Comparison of ENCODE assay signal across 30 cellular contexts in genomic region chr2:220334210-220334609, GRCh38.
DNase-seq lines count a peak whose midpoint lies in the region; ATAC-seq, FAIRE-seq and TF ChIP-seq lines count a peak whose summit lies in the region.
"Had no signal": no experiment of that assay in that cellular context is flagged by ENCODE, and none has a peak within 500 bp of the region (broad histone marks: within the 10 kb centered on the region; RNA-seq: fewer than 3 reads in every experiment).

No MANE protein-coding gene starts in this region.

- peak overlapping the region in 2 of 3 experiments; percentile 49 to 56; a peak in 2 of 7 replicates for H3K27ac Mint-ChIP-seq in H9
- H3K27ac Mint-ChIP-seq: activated B cell treated with CpG ODN at 0.5 μM for 24 hours; activated CD8-positive, alpha-beta T cell treated with anti-CD3 and anti-CD28 coated beads for 36 hours; GM23338; progenitor cell of endocrine pancreas; T-helper 2 cell treated with Interferon-gamma antibody and Interleukin-4, amounts not matched to agents 5 μg/mL and 100 μg/mL, for 36 hours had no signal

- H3K4me1 Mint-ChIP-seq in H9: peaks cover 0 to 2% of the 10 kb centered on the region in 2 experiments; a peak in 1 of 4 replicates
- H3K4me1 Mint-ChIP-seq: activated B cell treated with CpG ODN at 0.5 μM for 24 hours, GM23338 had no signal

- H2BK120ac ChIP-seq in H9 (ENCODE audit: low read depth, low read length, poor library complexity, severe bottlenecking): no peak overlapping the region

- no peak for ATAC-seq in left lung
- no peak for ATAC-seq in GM19397 (IDR thresholded peaks at IDR 0.05; ENCODE audit: unreplicated experiment)
- ATAC-seq: activated CD8-positive, alpha-beta T cell treated with anti-CD3 and anti-CD28 coated beads for 36 hours; GM23338; left lobe of liver; SK-N-SH treated with all-trans-retinoic acid at 6 μM for 48 hours; stimulated activated naive CD8-positive, alpha-beta T cell treated with anti-CD3 and anti-CD28 coated beads, Interleukin-15, Interleukin-2, amounts not matched to agents 100 U/mL and 50 U/mL, for 24 hours had no signal

- no peak overlapping the region for H3K4me3 ChIP-seq in astrocyte of the spinal cord (ENCODE audit: low read depth, low read length)
- H3K4me3 ChIP-seq in keratinocyte (ENCODE audit: control insufficient read depth in 2 of 3, extremely low read depth in 1 of 3, insufficient read depth in 2 of 3, low read depth in 1 of 3, low read length in 3 of 3): no peak overlapping the region
- H3K4me3 ChIP-seq in left lung: no peak overlapping the region
- no peak overlapping the region for H3K4me3 ChIP-seq in uterus
- H3K4me3 ChIP-seq: GM23338, skin epidermis, upper lobe of left lung had no signal

- H3K14ac ChIP-seq in H9 (ENCODE audit: insufficient read depth, low read length): no peak overlapping the region

- in situ Hi-C loops in astrocyte of the spinal cord (cut with HindIII; ENCODE audit: low sequenced_read_pairs): no loop called here

- no peak overlapping the region for H4K91ac ChIP-seq in H9 (ENCODE audit: insufficient read length, low read depth, low read length)

- TF ChIP-seq CTCF in H9 (conservative IDR thresholded peaks at IDR 0.05) (no peak), astrocyte of the spinal cord (IDR thresholded peaks at IDR 0.05; ENCODE audit: low read depth, low read length) (no peak), keratinocyte (optimal IDR thresholded peaks at IDR 0.05 in 1 of 3, IDR thresholded peaks at IDR 0.05 in 1 of 3, conservative IDR thresholded peaks at IDR 0.05 in 1 of 3; ENCODE audit: extremely low read depth in 1 of 3, insufficient read depth in 2 of 3, low read length in 3 of 3) (no peak), left lung (IDR thresholded peaks at IDR 0.05) (no peak), uterus (IDR thresholded peaks at IDR 0.05) (no peak)

- H2BK5ac ChIP-seq in H9 (ENCODE audit: insufficient read length, low read length): no peak overlapping the region

- H3K4me3 Mint-ChIP-seq in H9: no peak overlapping the region
- H3K4me3 Mint-ChIP-seq: activated B cell treated with CpG ODN at 0.5 μM for 24 hours; activated CD8-positive, alpha-beta T cell treated with anti-CD3 and anti-CD28 coated beads for 36 hours; GM23338; T-helper 2 cell treated with Interferon-gamma antibody and Interleukin-4, amounts not matched to agents 5 μg/mL and 100 μg/mL, for 36 hours had no signal

- DNase-seq in A172 (ENCODE audit: low spot score): peak; percentile 85
- no peak for DNase-seq in H9
- DNase-seq in astrocyte of the spinal cord (ENCODE audit: low read depth, low spot score): peak; percentile 75
- DNase-seq in keratinocyte (ENCODE audit: low read depth, low spot score): peak; percentile 1
- DNase-seq in left lung: no peak
- DNase-seq in uterus: no peak
- DNase-seq in amniotic stem cell (lab: John Stamatoyannopoulos, UW): no peak
- DNase-seq: ACHN; activated B cell treated with CpG ODN at 0.5 μM for 24 hours; activated CD8-positive, alpha-beta T cell treated with anti-CD3 and anti-CD28 coated beads for 36 hours; C1 segment of cervical spinal cord; erythroblast; glutamatergic neuron; midbrain; NCI-H1092; NCI-H2081; stimulated activated CD4-positive, alpha-beta T cell treated with anti-CD3 and anti-CD28 coated beads, Interleukin-2, amount 100 ng/mL, for 48 hours; stimulated activated naive CD8-positive, alpha-beta T cell treated with anti-CD3 and anti-CD28 coated beads, Interleukin-15, Interleukin-2, amounts not matched to agents 100 U/mL and 50 U/mL, for 24 hours; upper lobe of left lung had no signal

- H3T11ph ChIP-seq in H9 (ENCODE audit: low read length): no peak overlapping the region

- H3K9ac ChIP-seq in H9 (ENCODE audit: extremely low read depth, insufficient read length, low read length) (no peak overlapping the region), keratinocyte (ENCODE audit: control insufficient read depth, extremely low read depth, insufficient read depth, low read length) (no peak overlapping the region)
- H3K9ac ChIP-seq: KMS-11 had no signal

- H3K23me2 ChIP-seq in H9 (ENCODE audit: insufficient read length, low read depth, low read length, poor library complexity, severe bottlenecking): no peaks in the 10 kb centered on the region

- no peaks in the 10 kb centered on the region; the same call in 1 of the 2 replicates for H3K27me3 Mint-ChIP-seq in H9 (ENCODE audit: low read depth)
- H3K27me3 Mint-ChIP-seq: activated B cell treated with CpG ODN at 0.5 μM for 24 hours; activated CD8-positive, alpha-beta T cell treated with anti-CD3 and anti-CD28 coated beads for 36 hours; progenitor cell of endocrine pancreas had no signal

- H3K56ac ChIP-seq in H9 (ENCODE audit: insufficient read length, low read depth, low read length): no peak overlapping the region

- no peak overlapping the region for H2BK20ac ChIP-seq in H9 (ENCODE audit: low read depth, low read length, poor library complexity, severe bottlenecking)

- no peak overlapping the region for H4K8ac ChIP-seq in H9 (replicated peaks; ENCODE audit: insufficient read length, low read depth, low read length)

- intact Hi-C loops in left lung (cut with DNase I): no loop called here
- intact Hi-C loops in uterus (cut with DNase I; ENCODE audit: low total_unique reads): no loop called here

- H3K36me3 ChIP-seq in keratinocyte (ENCODE audit: control insufficient read depth in 2 of 2, extremely low read depth in 1 of 2, insufficient read depth in 2 of 2, low read length in 2 of 2) (no peaks in the 10 kb centered on the region), left lung (no peaks in the 10 kb centered on the region), uterus (no peaks in the 10 kb centered on the region)
- H3K36me3 ChIP-seq: upper lobe of left lung had no signal

- H3K4me1 ChIP-seq in H9 (ENCODE audit: insufficient read depth, low read length) (no peaks in the 10 kb centered on the region), keratinocyte (ENCODE audit: control insufficient read depth, extremely low read depth, insufficient read depth, low read length) (peaks cover 12% of the 10 kb centered on the region), left lung (no peaks in the 10 kb centered on the region), uterus (no peaks in the 10 kb centered on the region)
- H3K4me1 ChIP-seq: upper lobe of left lung had no signal

- H2AFZ ChIP-seq in H9 (ENCODE audit: low read length) (no peak overlapping the region), keratinocyte (ENCODE audit: control insufficient read depth, low read length) (no peak overlapping the region)
- H2AFZ ChIP-seq: GM23338 had no signal

- H3K9me3 ChIP-seq in H9 (ENCODE audit: control insufficient read depth, low read depth, low read length) (no peaks in the 10 kb centered on the region), keratinocyte (ENCODE audit: control insufficient read depth, low read depth, low read length) (no peaks in the 10 kb centered on the region), left lung (peaks cover 0 to 31% of the 10 kb centered on the region in 2 donors), uterus (no peaks in the 10 kb centered on the region)

- H3K4me2 ChIP-seq in H9 (ENCODE audit: insufficient read depth, insufficient read length, low read length) (no peak overlapping the region), keratinocyte (ENCODE audit: control insufficient read depth, extremely low read depth, insufficient read depth, low read depth, low read length) (no peak overlapping the region)
- H3K4me2 ChIP-seq: GM23338, KMS-11 had no signal

- peaks cover 0 to 13% of the 10 kb centered on the region in 2 experiments; a peak in 4 of 5 replicates for H3K9me3 Mint-ChIP-seq in H9

- peaks cover 2 to 15% (median 4%) of the 10 kb centered on the region in 3 experiments; a peak in 3 of 7 replicates for H3K36me3 Mint-ChIP-seq in H9 (ENCODE audit: insufficient read depth in 1 of 3, low read depth in 3 of 3)

- H3K27ac ChIP-seq in H9 (ENCODE audit: insufficient read length, low read depth, low read length) (no peak overlapping the region), keratinocyte (ENCODE audit: control insufficient read depth, insufficient read depth, low read length) (no peak overlapping the region), left lung (no peak overlapping the region), uterus (no peak overlapping the region)
- H3K27ac ChIP-seq: KMS-11, skin epidermis, upper lobe of left lung had no signal

- no peak for TF ChIP-seq POLR2A in uterus (IDR thresholded peaks at IDR 0.05)

- no peaks in the 10 kb centered on the region for H3K9me1 ChIP-seq in keratinocyte (ENCODE audit: control insufficient read depth, extremely low read depth, insufficient read depth, low read length)

- no peaks in the 10 kb centered on the region for H3K79me1 ChIP-seq in H9 (ENCODE audit: insufficient read depth, low read depth, low read length, poor library complexity, severe bottlenecking)

- H3K79me2 ChIP-seq in H9 (ENCODE audit: insufficient read depth, low read length): no peaks in the 10 kb centered on the region
- no peaks in the 10 kb centered on the region for H3K79me2 ChIP-seq in keratinocyte (ENCODE audit: control insufficient read depth, insufficient read depth, low read length)

- H2BK15ac ChIP-seq in H9 (ENCODE audit: low read depth, low read length): no peak overlapping the region

- H4K5ac ChIP-seq in H9 (ENCODE audit: insufficient read length, low read depth, low read length): no peak overlapping the region

- H3K4ac ChIP-seq in H9 (ENCODE audit: low read depth, low read length): no peak overlapping the region

- no peak overlapping the region for H2AK5ac ChIP-seq in H9 (ENCODE audit: insufficient read length, low read length)

- H2BK12ac ChIP-seq in H9 (ENCODE audit: insufficient read length, low read depth, low read length): no peak overlapping the region

- no peak overlapping the region for H3K23ac ChIP-seq in H9 (ENCODE audit: insufficient read length, low read depth, low read length)

- H3K27me3 ChIP-seq in H9 (ENCODE audit: insufficient read depth, low read length): no peaks in the 10 kb centered on the region
- no peaks in the 10 kb centered on the region for H3K27me3 ChIP-seq in keratinocyte (ENCODE audit: control insufficient read depth, extremely low read depth, insufficient read depth, low read length)
- no peaks in the 10 kb centered on the region for H3K27me3 ChIP-seq in left lung
- H3K27me3 ChIP-seq in uterus: no peaks in the 10 kb centered on the region
- H3K27me3 ChIP-seq: upper lobe of left lung had no signal

- dilution Hi-C loops in keratinocyte (cut with MboI; ENCODE audit: extremely low pct_ligation_motif_present, low sequenced_read_pairs): no loop called here

- H4K20me1 ChIP-seq in H9 (ENCODE audit: control insufficient read depth, insufficient read depth, insufficient read length) (no peaks in the 10 kb centered on the region), keratinocyte (ENCODE audit: control insufficient read depth, extremely low read depth, insufficient read depth, low read length) (no peaks in the 10 kb centered on the region)

- peak; percentile 5 for FAIRE-seq in keratinocyte (lab: Jason Lieb, UNC)
- FAIRE-seq: D721Med, GM12892, GM19239 had no signal

- H3K18ac ChIP-seq in H9 (ENCODE audit: insufficient read length, low read depth, low read length): no peak overlapping the region

Comparison
In these comparisons a context has a peak if more than half of its experiments do, and no peak if none do; other contexts are left out.
1. DNase-seq: peak in A172 (single experiment), astrocyte of the spinal cord (single experiment) and keratinocyte (single experiment); none in H9 (single experiment), left lung (0 of 2), uterus (0 of 2) and amniotic stem cell (single experiment).